12 cellular contexts compared by ENCODE assay signal in the genomic region with DNA sequence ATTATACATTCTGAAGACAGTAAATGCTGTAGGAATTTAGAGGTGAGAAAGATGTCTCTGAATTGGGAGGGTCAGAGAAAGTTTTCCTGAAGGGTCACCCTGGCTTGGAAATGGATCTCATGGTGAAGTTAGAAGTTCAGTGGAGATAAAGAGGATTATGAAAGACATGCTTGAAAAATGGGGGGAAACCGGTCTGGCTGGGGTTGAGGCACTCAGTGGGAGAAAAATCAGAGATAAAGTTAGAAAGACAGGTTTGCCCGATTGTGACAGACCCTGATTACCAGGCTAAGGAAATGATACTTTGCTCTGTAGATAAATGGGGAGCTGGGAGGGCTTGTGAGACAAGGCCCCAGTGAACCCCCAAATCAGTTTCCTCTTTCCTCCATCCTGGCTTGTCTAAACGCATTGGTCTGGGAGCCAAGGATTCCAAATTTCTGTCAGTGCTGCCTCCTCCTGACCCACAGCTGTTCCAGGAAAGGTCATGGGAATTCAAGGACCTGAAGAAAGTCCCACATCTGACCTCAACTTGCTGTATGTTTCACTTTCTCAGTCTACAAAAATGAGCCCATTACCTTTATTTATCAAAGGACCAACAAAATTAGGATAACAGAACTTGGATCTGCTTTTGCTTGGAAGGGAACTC. TPM values are rescaled to one million over a fixed set of nuclear protein-coding genes. Genes with fewer than 3 reads are reported as not detected.
A peak's percentile ranks its signal among the peaks of the same experiment; 100 is the strongest.
DNase-seq lines count a peak whose midpoint lies in the region; ATAC-seq, FAIRE-seq and TF ChIP-seq lines count a peak whose summit lies in the region.
"Had no signal": no experiment of that assay in that cellular context is flagged by ENCODE, and none has a peak within 500 bp of the region (broad histone marks: within the 10 kb centered on the region; RNA-seq: fewer than 3 reads in every experiment).

No MANE protein-coding gene starts in this region.

- H2AFZ ChIP-seq in HepG2 (ENCODE audit: low read length) = peak overlapping the region; percentile 82

- TF ChIP-seq RAD21 in HepG2 (CRISPR knock-in tag; IDR thresholded peaks at IDR 0.05) = no peak

- H3K4me3 ChIP-seq in HepG2 (replicated peaks in 1 of 3; ENCODE audit: insufficient read depth in 1 of 3, low read depth in 2 of 3, low read length in 3 of 3) (peak overlapping the region in 2 of 3 experiments; percentile 20 to 42; a peak in 3 of 6 replicates), spleen (no peak overlapping the region)
- no peak overlapping the region for H3K4me3 ChIP-seq in CD8-positive, alpha-beta T cell (ENCODE audit: low read depth, low read length)

- in situ Hi-C loops in HepG2 (cut with HindIII; ENCODE audit: extremely low pct_ligation_motif_present, low pct_unique_long_range_greater_than_20kb) = no loop called here

- H3K4me1 Mint-ChIP-seq in chondrocyte (ENCODE audit: low read depth) = peaks cover 32% of the 10 kb centered on the region
- no peaks in the 10 kb centered on the region for H3K4me1 Mint-ChIP-seq in CD8-positive, alpha-beta T cell (ENCODE audit: low read depth)
- H3K4me1 Mint-ChIP-seq: activated B cell treated with CpG ODN at 0.5 μM for 24 hours; CD4-positive, CD25-positive, alpha-beta regulatory T cell had no signal

- intact Hi-C loops in HepG2 (cut with micrococcal nuclease; ENCODE audit: unreplicated experiment) (no loop called here), spleen (cut with DNase I; ENCODE audit: low total_unique reads) (no loop called here)
- intact Hi-C loops in CD8-positive, alpha-beta T cell (cut with DNase I, micrococcal nuclease) = no loop called here

- no peaks in the 10 kb centered on the region for H3K9me3 Mint-ChIP-seq in chondrocyte (ENCODE audit: low read depth)
- H3K9me3 Mint-ChIP-seq in CD8-positive, alpha-beta T cell = no peaks in the 10 kb centered on the region
- H3K9me3 Mint-ChIP-seq: activated B cell treated with CpG ODN at 0.5 μM for 24 hours; activated naive CD4-positive, alpha-beta T cell treated with anti-CD3 and anti-CD28 coated beads for 36 hours had no signal

- H3K4me2 ChIP-seq in HepG2 (ENCODE audit: low read depth, low read length) = peak overlapping the region; percentile 69

- 29% methylated on average over 3 of the region's 3 CpGs for WGBS in HepG2 (ENCODE audit: low lambda C conversion rate)
- WGBS in spleen, 5 donors = 41 to 73% (median 56%) methylated on average over 3 of the region's 3 CpGs

- no peaks in the 10 kb centered on the region for H3K36me3 Mint-ChIP-seq in chondrocyte (ENCODE audit: low read depth)
- H3K36me3 Mint-ChIP-seq in CD8-positive, alpha-beta T cell = no peaks in the 10 kb centered on the region
- H3K36me3 Mint-ChIP-seq: CD4-positive, CD25-positive, alpha-beta regulatory T cell had no signal

- no peak overlapping the region for H3K4me3 Mint-ChIP-seq in chondrocyte (ENCODE audit: unreplicated experiment)
- no peak overlapping the region for H3K4me3 Mint-ChIP-seq in CD8-positive, alpha-beta T cell
- H3K4me3 Mint-ChIP-seq: activated B cell treated with CpG ODN at 0.5 μM for 24 hours; activated naive CD4-positive, alpha-beta T cell treated with anti-CD3 and anti-CD28 coated beads for 36 hours; CD4-positive, CD25-positive, alpha-beta regulatory T cell had no signal

- H3K27me3 ChIP-seq in HepG2 (ENCODE audit: control insufficient read depth in 1 of 2, insufficient read depth in 2 of 2, low read length in 2 of 2) (no peaks in the 10 kb centered on the region; a peak in 1 of 5 replicates), spleen (replicated peaks in 1 of 7) (no peaks in the 10 kb centered on the region)
- no peaks in the 10 kb centered on the region for H3K27me3 ChIP-seq in CD8-positive, alpha-beta T cell (ENCODE audit: insufficient read depth, low read length)

- BruUV-seq in HepG2 (replicated peaks; lab: Mats Ljungman, UMichigan) = no TSS peak

- peaks cover 4% of the 10 kb centered on the region for H3K27me3 Mint-ChIP-seq in chondrocyte (ENCODE audit: low read depth)
- peaks cover 14% of the 10 kb centered on the region for H3K27me3 Mint-ChIP-seq in CD8-positive, alpha-beta T cell (ENCODE audit: low read depth)

- no peak for ATAC-seq in HepG2
- ATAC-seq in CD8-positive, alpha-beta T cell = no peak

- no peaks in the 10 kb centered on the region for H3K79me2 ChIP-seq in HepG2 (ENCODE audit: insufficient read depth, low read length)

- no peaks in the 10 kb centered on the region for H4K20me1 ChIP-seq in HepG2 (ENCODE audit: insufficient read depth, low read length)

- H3K9ac ChIP-seq in HepG2 (ENCODE audit: insufficient read depth, low read depth, low read length) = peak overlapping the region; percentile 38

- DNase-seq in chondrocyte (ENCODE audit: low spot score) = no peak
- DNase-seq in HepG2 (ENCODE audit: low spot score) = no peak
- DNase-seq in spleen = peak; percentile 6
- DNase-seq in activated CD4-positive, alpha-beta T cell treated with anti-CD3 and anti-CD28 coated beads for 1 hour = no peak
- no peak for DNase-seq in CD8-positive, alpha-beta T cell
- DNase-seq in NCI-H1105 (lab: John Stamatoyannopoulos, UW) = no peak
- DNase-seq: activated B cell treated with CpG ODN at 0.5 μM for 24 hours; activated naive CD4-positive, alpha-beta T cell treated with anti-CD3 and anti-CD28 coated beads for 36 hours; CD4-positive, CD25-positive, alpha-beta regulatory T cell; RPMI8226 had no signal

- H3K9me3 ChIP-seq in HepG2 (ENCODE audit: low read length) = no peaks in the 10 kb centered on the region
- no peaks in the 10 kb centered on the region for H3K9me3 ChIP-seq in spleen
- H3K9me3 ChIP-seq in CD8-positive, alpha-beta T cell (ENCODE audit: low read length) = no peaks in the 10 kb centered on the region

- no peak for FAIRE-seq in HepG2 (lab: Jason Lieb, UNC)
- FAIRE-seq: endometrium had no signal

- no peaks in the 10 kb centered on the region for H3K36me3 ChIP-seq in HepG2 (replicated peaks in 1 of 2; ENCODE audit: control insufficient read depth in 1 of 2, insufficient read depth in 2 of 2, low read length in 2 of 2)
- H3K36me3 ChIP-seq in spleen = no peaks in the 10 kb centered on the region
- H3K36me3 ChIP-seq in CD8-positive, alpha-beta T cell (ENCODE audit: insufficient read depth, low read length) = no peaks in the 10 kb centered on the region

- POLR2A ChIA-PET in HepG2 (lab: Yijun Ruan, JAX) = interaction anchor here (1.0 to 3.5 kb wide), 9 partner anchors 9 to 66 kb away, joined by 3 to 112 read pairs (median 26); partner anchors contain the start of genes ARHGEF40, NDRG2 and TPPP2
- POLR2A ChIA-PET in CD8-positive, alpha-beta T cell (lab: Charles Lee) = interaction anchor here (2.6 kb wide), 1 partner anchor 24 kb away, joined by 18 read pairs; no protein-coding TSS in a partner anchor

- H3K4me1 ChIP-seq in HepG2 (ENCODE audit: insufficient read depth, low read length) = peaks cover 64% of the 10 kb centered on the region
- peaks cover 14 to 38% (median 26%) of the 10 kb centered on the region in 6 donors for H3K4me1 ChIP-seq in spleen
- H3K4me1 ChIP-seq in CD8-positive, alpha-beta T cell (ENCODE audit: insufficient read depth, low read length) = no peaks in the 10 kb centered on the region

- H3K27ac Mint-ChIP-seq in chondrocyte (ENCODE audit: unreplicated experiment) = peak overlapping the region; percentile 62
- H3K27ac Mint-ChIP-seq in CD8-positive, alpha-beta T cell = no peak overlapping the region
- H3K27ac Mint-ChIP-seq: activated B cell treated with CpG ODN at 0.5 μM for 24 hours; activated naive CD4-positive, alpha-beta T cell treated with anti-CD3 and anti-CD28 coated beads for 36 hours; CD4-positive, CD25-positive, alpha-beta regulatory T cell had no signal

- TF ChIP-seq EP300 in HepG2 (IDR thresholded peaks at IDR 0.05; ENCODE audit: low read depth in 2 of 2, low read length in 2 of 2) = no peak
- no peak for TF ChIP-seq EP300 in HepG2 (CRISPR knock-in tag; IDR thresholded peaks at IDR 0.05; ENCODE audit: borderline replicate concordance)

- CTCF ChIA-PET in HepG2 (lab: Yijun Ruan, JAX; ENCODE audit: low intra/inter-chr PET ratio, low total read pairs) = interaction anchor here (1.2 to 4.8 kb wide), 3 partner anchors 21 to 30 kb away, joined by 3 to 109 read pairs (median 7); no protein-coding TSS in a partner anchor
- CTCF ChIA-PET in CD8-positive, alpha-beta T cell (lab: Charles Lee) = interaction anchor here (0.6 to 7.1 kb wide), 6 partner anchors 9 to 428 kb away, joined by 3 to 416 read pairs (median 11); partner anchors contain the start of gene TPPP2

- TF ChIP-seq POLR2A in HepG2 (IDR thresholded peaks at IDR 0.05; ENCODE audit: insufficient read depth in 1 of 2, low read depth in 2 of 2, low read length in 2 of 2) (no peak), spleen (IDR thresholded peaks at IDR 0.05) (no peak)

- H3K27ac ChIP-seq in HepG2 (ENCODE audit: extremely low read length, insufficient read depth, low read length) = peak overlapping the region; percentile 22
- peak overlapping the region; percentile 14 to 77 (median 72) for H3K27ac ChIP-seq in spleen
- H3K27ac ChIP-seq in CD8-positive, alpha-beta T cell (ENCODE audit: low read depth, low read length) = no peak overlapping the region

- TF ChIP-seq CTCF in chondrocyte (IDR thresholded peaks at IDR 0.05) (no peak), HepG2 (CRISPR knock-in tag; IDR thresholded peaks at IDR 0.05) (no peak), spleen (IDR thresholded peaks at IDR 0.05 in 8 of 11, conservative IDR thresholded peaks at IDR 0.05 in 3 of 11) (no peak)
- TF ChIP-seq CTCF in CD8-positive, alpha-beta T cell (IDR thresholded peaks at IDR 0.05) = no peak

RNA-seq across cellular contexts. Expression of gene RNASE7, which starts 3.6 kb away (rescaled TPM):
- total RNA-seq in chondrocyte = not detected in 3 replicates
- not detected in 2 replicates for total RNA-seq in HepG2 (2016; rRNA removed; fragmentation: Illumina TruSeq; extraction: Trizol)
- not detected in 2 replicates for total RNA-seq in HepG2 (2016; cell fraction: cytosol; rRNA removed; fragmentation: Illumina TruSeq; extraction: Trizol; ENCODE audit: low read depth)
- total RNA-seq in HepG2 (2016; cell fraction: insoluble cytoplasmic fraction; rRNA removed; fragmentation: Illumina TruSeq; extraction: Trizol) = not detected in 2 replicates
- total RNA-seq in HepG2 (2016; cell fraction: membrane; rRNA removed; fragmentation: Illumina TruSeq; extraction: Trizol) = not detected in 2 replicates
- total RNA-seq in HepG2 (2016; cell fraction: nucleus; rRNA removed; fragmentation: Illumina TruSeq; extraction: Trizol) = not detected in 2 replicates
- 0.04 and 0.17 TPM in 2 replicates for polyA plus RNA-seq in HepG2 (2011; rRNA removed)
- polyA plus RNA-seq in HepG2 (2011; cell fraction: cytosol; rRNA removed) = 0.04 and 0.06 TPM in 2 replicates
- 0.23 and 0.42 TPM in 2 replicates for polyA plus RNA-seq in HepG2 (2011; cell fraction: nucleus; rRNA removed)
- 0.41 and 1.6 TPM in 2 replicates for polyA plus RNA-seq in HepG2 (2012)
- not detected in 2 replicates for polyA plus RNA-seq in HepG2 (2016; cell fraction: cytosol; fragmentation: Illumina TruSeq; extraction: Trizol; ENCODE audit: low read depth)
- not detected in 2 replicates for polyA plus RNA-seq in HepG2 (2016; cell fraction: insoluble cytoplasmic fraction; fragmentation: Illumina TruSeq; extraction: Trizol; ENCODE audit: low read depth)
- not detected in 2 replicates for polyA plus RNA-seq in HepG2 (2016; cell fraction: membrane; fragmentation: Illumina TruSeq; extraction: Trizol; ENCODE audit: low read depth)
- polyA plus RNA-seq in HepG2 (2016; cell fraction: nucleus; fragmentation: Illumina TruSeq; extraction: Trizol; ENCODE audit: insufficient read depth, low read depth) = not detected in 2 replicates
- polyA minus RNA-seq in HepG2 (2011; rRNA and poly(A)+ RNA removed; ENCODE audit: low replicate concordance) = not detected in 2 replicates
- polyA minus RNA-seq in HepG2 (2011; cell fraction: cytosol; rRNA and poly(A)+ RNA removed) = not detected in 2 replicates
- polyA minus RNA-seq in HepG2 (2011; cell fraction: nucleus; rRNA and poly(A)+ RNA removed) = not detected in 2 replicates
- total RNA-seq in spleen = not detected
- not detected for polyA plus RNA-seq in spleen
- total RNA-seq in CD8-positive, alpha-beta T cell = not detected
- total RNA-seq: activated B cell treated with CpG ODN at 0.5 μM for 24 hours; activated naive CD4-positive, alpha-beta T cell treated with anti-CD3 and anti-CD28 coated beads for 36 hours; CD4-positive, CD25-positive, alpha-beta regulatory T cell had no signal
- polyA plus RNA-seq: CD4-positive, CD25-positive, alpha-beta regulatory T cell had no signal

RNA-seq across cellular contexts. Expression of gene RNASE13, which starts 3.9 kb away (rescaled TPM):
- total RNA-seq in chondrocyte = not detected in 3 replicates
- total RNA-seq in HepG2 (2016; rRNA removed; fragmentation: Illumina TruSeq; extraction: Trizol) = not detected in 2 replicates
- not detected in 2 replicates for total RNA-seq in HepG2 (2016; cell fraction: cytosol; rRNA removed; fragmentation: Illumina TruSeq; extraction: Trizol; ENCODE audit: low read depth)
- not detected in 2 replicates for total RNA-seq in HepG2 (2016; cell fraction: insoluble cytoplasmic fraction; rRNA removed; fragmentation: Illumina TruSeq; extraction: Trizol)
- total RNA-seq in HepG2 (2016; cell fraction: membrane; rRNA removed; fragmentation: Illumina TruSeq; extraction: Trizol) = not detected in 2 replicates
- total RNA-seq in HepG2 (2016; cell fraction: nucleus; rRNA removed; fragmentation: Illumina TruSeq; extraction: Trizol) = not detected in 2 replicates
- 1.0 and 1.4 TPM in 2 replicates for polyA plus RNA-seq in HepG2 (2011; rRNA removed)
- 0.10 and 0.17 TPM in 2 replicates for polyA plus RNA-seq in HepG2 (2011; cell fraction: cytosol; rRNA removed)
- 3.5 and 4.0 TPM in 2 replicates for polyA plus RNA-seq in HepG2 (2011; cell fraction: nucleus; rRNA removed)
- 0.65 and 2.3 TPM in 2 replicates for polyA plus RNA-seq in HepG2 (2012)
- polyA plus RNA-seq in HepG2 (2016; cell fraction: cytosol; fragmentation: Illumina TruSeq; extraction: Trizol; ENCODE audit: low read depth) = not detected in 2 replicates
- not detected in 2 replicates for polyA plus RNA-seq in HepG2 (2016; cell fraction: insoluble cytoplasmic fraction; fragmentation: Illumina TruSeq; extraction: Trizol; ENCODE audit: low read depth)
- polyA plus RNA-seq in HepG2 (2016; cell fraction: membrane; fragmentation: Illumina TruSeq; extraction: Trizol; ENCODE audit: low read depth) = not detected in 2 replicates
- 0.49 TPM in 1 of 2 replicates, not detected in the other for polyA plus RNA-seq in HepG2 (2016; cell fraction: nucleus; fragmentation: Illumina TruSeq; extraction: Trizol; ENCODE audit: insufficient read depth, low read depth)
- polyA minus RNA-seq in HepG2 (2011; rRNA and poly(A)+ RNA removed; ENCODE audit: low replicate concordance) = not detected in 2 replicates
- not detected in 2 replicates for polyA minus RNA-seq in HepG2 (2011; cell fraction: cytosol; rRNA and poly(A)+ RNA removed)
- 1.6 and 2.2 TPM in 2 replicates for polyA minus RNA-seq in HepG2 (2011; cell fraction: nucleus; rRNA and poly(A)+ RNA removed)
- under 1 TPM in 1 of 7 donors, not detected in 6; 0.30 TPM for total RNA-seq in spleen
- not detected for polyA plus RNA-seq in spleen
- total RNA-seq in CD8-positive, alpha-beta T cell = not detected
- total RNA-seq: activated B cell treated with CpG ODN at 0.5 μM for 24 hours; activated naive CD4-positive, alpha-beta T cell treated with anti-CD3 and anti-CD28 coated beads for 36 hours; CD4-positive, CD25-positive, alpha-beta regulatory T cell; lower leg skin had no signal
- polyA plus RNA-seq: CD4-positive, CD25-positive, alpha-beta regulatory T cell had no signal

RNA-seq across cellular contexts. Expression of gene TPPP2, which starts 8.5 kb away (rescaled TPM):
- total RNA-seq in chondrocyte = not detected in 3 replicates
- 0.58 and 0.63 TPM in 2 replicates for total RNA-seq in HepG2 (2016; rRNA removed; fragmentation: Illumina TruSeq; extraction: Trizol)
- total RNA-seq in HepG2 (2016; cell fraction: cytosol; rRNA removed; fragmentation: Illumina TruSeq; extraction: Trizol; ENCODE audit: low read depth) = not detected in 2 replicates
- 0.89 and 1.0 TPM in 2 replicates for total RNA-seq in HepG2 (2016; cell fraction: insoluble cytoplasmic fraction; rRNA removed; fragmentation: Illumina TruSeq; extraction: Trizol)
- 0.72 and 1.5 TPM in 2 replicates for total RNA-seq in HepG2 (2016; cell fraction: membrane; rRNA removed; fragmentation: Illumina TruSeq; extraction: Trizol)
- 1.1 and 1.4 TPM in 2 replicates for total RNA-seq in HepG2 (2016; cell fraction: nucleus; rRNA removed; fragmentation: Illumina TruSeq; extraction: Trizol)
- 1.7 and 4.2 TPM in 2 replicates for polyA plus RNA-seq in HepG2 (2011; rRNA removed)
- 1.2 and 2.2 TPM in 2 replicates for polyA plus RNA-seq in HepG2 (2011; cell fraction: cytosol; rRNA removed)
- polyA plus RNA-seq in HepG2 (2011; cell fraction: nucleus; rRNA removed) = 4.3 and 5.0 TPM in 2 replicates
- 1.6 and 3.7 TPM in 2 replicates for polyA plus RNA-seq in HepG2 (2012)
- polyA plus RNA-seq in HepG2 (2016; cell fraction: cytosol; fragmentation: Illumina TruSeq; extraction: Trizol; ENCODE audit: low read depth) = 0.58 and 0.72 TPM in 2 replicates
- 0.66 and 1.7 TPM in 2 replicates for polyA plus RNA-seq in HepG2 (2016; cell fraction: insoluble cytoplasmic fraction; fragmentation: Illumina TruSeq; extraction: Trizol; ENCODE audit: low read depth)
- polyA plus RNA-seq in HepG2 (2016; cell fraction: membrane; fragmentation: Illumina TruSeq; extraction: Trizol; ENCODE audit: low read depth) = 0.56 and 0.69 TPM in 2 replicates
- polyA plus RNA-seq in HepG2 (2016; cell fraction: nucleus; fragmentation: Illumina TruSeq; extraction: Trizol; ENCODE audit: insufficient read depth, low read depth) = 0.44 and 2.4 TPM in 2 replicates
- polyA minus RNA-seq in HepG2 (2011; rRNA and poly(A)+ RNA removed; ENCODE audit: low replicate concordance) = 2.2 TPM in 1 of 2 replicates, not detected in the other
- polyA minus RNA-seq in HepG2 (2011; cell fraction: cytosol; rRNA and poly(A)+ RNA removed) = 1.1 and 1.9 TPM in 2 replicates
- polyA minus RNA-seq in HepG2 (2011; cell fraction: nucleus; rRNA and poly(A)+ RNA removed) = 4.1 and 4.7 TPM in 2 replicates
- under 1 TPM in 3 of 7 donors, not detected in 4; 0.57 to 0.91 (median 0.76) TPM for total RNA-seq in spleen
- under 1 TPM in 2 of 3 donors, not detected in 1; 0.09 to 0.22 TPM for polyA plus RNA-seq in spleen
- not detected for total RNA-seq in CD8-positive, alpha-beta T cell
- total RNA-seq: activated B cell treated with CpG ODN at 0.5 μM for 24 hours; activated naive CD4-positive, alpha-beta T cell treated with anti-CD3 and anti-CD28 coated beads for 36 hours; CD4-positive, CD25-positive, alpha-beta regulatory T cell had no signal
- polyA plus RNA-seq: CD4-positive, CD25-positive, alpha-beta regulatory T cell had no signal

RNA-seq across cellular contexts. Expression of gene NDRG2, which starts 13.7 kb away (rescaled TPM):
- 5.7 to 6.9 TPM (median 6.3 TPM) in 3 replicates for total RNA-seq in chondrocyte
- total RNA-seq in HepG2 (2016; rRNA removed; fragmentation: Illumina TruSeq; extraction: Trizol) = 27.2 and 27.4 TPM in 2 replicates
- 7.0 and 7.9 TPM in 2 replicates for total RNA-seq in HepG2 (2016; cell fraction: cytosol; rRNA removed; fragmentation: Illumina TruSeq; extraction: Trizol; ENCODE audit: low read depth)
- 23.1 and 29.2 TPM in 2 replicates for total RNA-seq in HepG2 (2016; cell fraction: insoluble cytoplasmic fraction; rRNA removed; fragmentation: Illumina TruSeq; extraction: Trizol)
- total RNA-seq in HepG2 (2016; cell fraction: membrane; rRNA removed; fragmentation: Illumina TruSeq; extraction: Trizol) = 8.1 and 9.2 TPM in 2 replicates
- total RNA-seq in HepG2 (2016; cell fraction: nucleus; rRNA removed; fragmentation: Illumina TruSeq; extraction: Trizol) = 21.6 and 27.8 TPM in 2 replicates
- 143 and 189 TPM in 2 replicates for polyA plus RNA-seq in HepG2 (2011; rRNA removed)
- 91.9 and 130 TPM in 2 replicates for polyA plus RNA-seq in HepG2 (2011; cell fraction: cytosol; rRNA removed)
- 360 and 469 TPM in 2 replicates for polyA plus RNA-seq in HepG2 (2011; cell fraction: nucleus; rRNA removed)
- polyA plus RNA-seq in HepG2 (2012) = 75.5 and 109 TPM in 2 replicates
- polyA plus RNA-seq in HepG2 (2016; cell fraction: cytosol; fragmentation: Illumina TruSeq; extraction: Trizol; ENCODE audit: low read depth) = 4.3 and 4.9 TPM in 2 replicates
- polyA plus RNA-seq in HepG2 (2016; cell fraction: insoluble cytoplasmic fraction; fragmentation: Illumina TruSeq; extraction: Trizol; ENCODE audit: low read depth) = 42.0 and 43.6 TPM in 2 replicates
- 7.2 TPM in 2 replicates for polyA plus RNA-seq in HepG2 (2016; cell fraction: membrane; fragmentation: Illumina TruSeq; extraction: Trizol; ENCODE audit: low read depth)
- 76.3 and 87.7 TPM in 2 replicates for polyA plus RNA-seq in HepG2 (2016; cell fraction: nucleus; fragmentation: Illumina TruSeq; extraction: Trizol; ENCODE audit: insufficient read depth, low read depth)
- polyA minus RNA-seq in HepG2 (2011; rRNA and poly(A)+ RNA removed; ENCODE audit: low replicate concordance) = 5.2 and 91.7 TPM in 2 replicates
- polyA minus RNA-seq in HepG2 (2011; cell fraction: cytosol; rRNA and poly(A)+ RNA removed) = 23.4 and 34.4 TPM in 2 replicates
- polyA minus RNA-seq in HepG2 (2011; cell fraction: nucleus; rRNA and poly(A)+ RNA removed) = 87.3 and 125 TPM in 2 replicates
- total RNA-seq in spleen = 100 to 1,000 TPM; 101 to 335 (median 270) TPM
- 100 to 1,000 TPM in 1 of 3 donors, 10 to 100 TPM in 2; 72.4 to 174 (median 74.1) TPM for polyA plus RNA-seq in spleen
- 10 to 100 TPM; 18.9 to 24.8 TPM for total RNA-seq in CD8-positive, alpha-beta T cell

RNA-seq across cellular contexts. Expression of gene RNASE8, which starts 19.1 kb away (rescaled TPM):
- total RNA-seq in chondrocyte (not detected in 3 replicates), HepG2 (2016; rRNA removed; fragmentation: Illumina TruSeq; extraction: Trizol) (not detected in 2 replicates), spleen (not detected)
- total RNA-seq in HepG2 (2016; cell fraction: cytosol; rRNA removed; fragmentation: Illumina TruSeq; extraction: Trizol; ENCODE audit: low read depth) = not detected in 2 replicates
- total RNA-seq in HepG2 (2016; cell fraction: insoluble cytoplasmic fraction; rRNA removed; fragmentation: Illumina TruSeq; extraction: Trizol) = not detected in 2 replicates
- total RNA-seq in HepG2 (2016; cell fraction: membrane; rRNA removed; fragmentation: Illumina TruSeq; extraction: Trizol) = not detected in 2 replicates
- total RNA-seq in HepG2 (2016; cell fraction: nucleus; rRNA removed; fragmentation: Illumina TruSeq; extraction: Trizol) = not detected in 2 replicates
- polyA plus RNA-seq in HepG2 (2011; rRNA removed) (not detected in 2 replicates), spleen (not detected)
- polyA plus RNA-seq in HepG2 (2011; cell fraction: cytosol; rRNA removed) = not detected in 2 replicates
- not detected in 2 replicates for polyA plus RNA-seq in HepG2 (2011; cell fraction: nucleus; rRNA removed)
- polyA plus RNA-seq in HepG2 (2012) = not detected in 2 replicates
- polyA plus RNA-seq in HepG2 (2016; cell fraction: cytosol; fragmentation: Illumina TruSeq; extraction: Trizol; ENCODE audit: low read depth) = not detected in 2 replicates
- polyA plus RNA-seq in HepG2 (2016; cell fraction: insoluble cytoplasmic fraction; fragmentation: Illumina TruSeq; extraction: Trizol; ENCODE audit: low read depth) = not detected in 2 replicates
- polyA plus RNA-seq in HepG2 (2016; cell fraction: membrane; fragmentation: Illumina TruSeq; extraction: Trizol; ENCODE audit: low read depth) = not detected in 2 replicates
- not detected in 2 replicates for polyA plus RNA-seq in HepG2 (2016; cell fraction: nucleus; fragmentation: Illumina TruSeq; extraction: Trizol; ENCODE audit: insufficient read depth, low read depth)
- not detected in 2 replicates for polyA minus RNA-seq in HepG2 (2011; rRNA and poly(A)+ RNA removed; ENCODE audit: low replicate concordance)
- not detected in 2 replicates for polyA minus RNA-seq in HepG2 (2011; cell fraction: cytosol; rRNA and poly(A)+ RNA removed)
- polyA minus RNA-seq in HepG2 (2011; cell fraction: nucleus; rRNA and poly(A)+ RNA removed) = not detected in 2 replicates
- total RNA-seq in CD8-positive, alpha-beta T cell = not detected
- total RNA-seq: activated B cell treated with CpG ODN at 0.5 μM for 24 hours; activated naive CD4-positive, alpha-beta T cell treated with anti-CD3 and anti-CD28 coated beads for 36 hours; CD4-positive, CD25-positive, alpha-beta regulatory T cell; lower leg skin had no signal
- polyA plus RNA-seq: CD4-positive, CD25-positive, alpha-beta regulatory T cell had no signal

Comparison
In these comparisons a context has a peak if more than half of its experiments do, and no peak if none do; other contexts are left out.
1. H3K4me3 ChIP-seq: peak in HepG2 (2 of 3); none in spleen (0 of 8) and CD8-positive, alpha-beta T cell (single experiment).